8 cellular contexts compared by ENCODE assay signal in the genomic region with DNA sequence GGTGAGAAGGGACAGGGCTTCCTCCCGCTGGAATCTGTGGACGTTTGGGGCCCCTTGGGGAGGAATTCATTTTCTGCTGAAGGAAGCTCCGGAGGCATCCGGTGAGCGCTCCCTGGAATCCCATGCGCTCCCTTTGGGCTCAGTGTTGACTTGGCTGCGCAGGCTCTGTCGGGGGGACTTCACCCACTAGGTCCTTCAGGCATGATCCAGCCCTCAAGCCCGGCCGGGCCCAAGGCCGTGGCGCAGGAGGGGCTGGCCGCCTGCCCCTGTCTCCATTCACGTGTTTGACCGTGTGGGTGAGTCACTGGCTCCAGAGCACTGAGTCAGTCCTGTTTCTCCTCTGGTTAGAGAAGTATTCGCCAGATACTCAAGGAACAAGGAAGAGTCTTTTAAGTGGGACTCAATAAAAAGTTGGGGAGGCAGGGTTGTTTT. TPM values are rescaled to one million over a fixed set of nuclear protein-coding genes. Genes with fewer than 3 reads are reported as not detected.
DNase-seq lines count a peak whose midpoint lies in the region; ATAC-seq and TF ChIP-seq lines count a peak whose summit lies in the region.

No MANE protein-coding gene starts in this region.

- TF ChIP-seq EP300 in ovary (IDR thresholded peaks at IDR 0.05), result no peak

- peaks cover 3 to 60% (median 30%) of the 10 kb centered on the region in 12 donors for H3K4me1 ChIP-seq in heart left ventricle
- peaks cover 11% of the 10 kb centered on the region for H3K4me1 ChIP-seq in ovary (ENCODE audit: insufficient read depth)

- DNase-seq in stimulated activated CD4-positive, alpha-beta T cell treated with anti-CD3 and anti-CD28 coated beads, Interleukin-15, amount 100 ng/mL, for 24 hours, result peak; percentile 18
- no peak for DNase-seq in stimulated activated CD4-positive, alpha-beta T cell treated with anti-CD3 and anti-CD28 coated beads, Interleukin-1b, Interleukin-23, amount 100 ng/mL, for 48 hours
- DNase-seq in amniotic epithelial cell (ENCODE audit: low read depth) (peak; percentile 95), heart left ventricle (peak; percentile 80 to 92 (median 87)), ovary (peak; percentile 92 to 96 (median 94)), NCI-H524 (lab: John Stamatoyannopoulos, UW) (no peak), ecto neural progenitor cell (ENCODE audit: low spot score) (no peak)

- peaks cover 0 to 44% (median 0%) of the 10 kb centered on the region in 9 donors for H3K27me3 ChIP-seq in heart left ventricle
- no peaks in the 10 kb centered on the region for H3K27me3 ChIP-seq in ovary

- peak overlapping the region; percentile 63 to 98 (median 86) for H3K4me3 ChIP-seq in heart left ventricle
- peak overlapping the region; percentile 84 for H3K4me3 ChIP-seq in ovary

- H3K9me3 ChIP-seq in heart left ventricle, result no peaks in the 10 kb centered on the region
- no peaks in the 10 kb centered on the region for H3K9me3 ChIP-seq in ovary

- peak; percentile 79 to 92 (median 86) for ATAC-seq in heart left ventricle
- ATAC-seq in HG02938 (IDR thresholded peaks at IDR 0.05; ENCODE audit: unreplicated experiment), result no peak

- intact Hi-C loops in heart left ventricle (cut with DNase I) (loop anchor here in 4 of 10 donors (2.0 to 10.0 kb wide), 3 partner anchors 125 to 129 kb away; partner anchors contain the start of gene PPFIA1 (in 4 of the 4)), ovary (cut with DNase I) (loop anchor here in 2 of 4 donors (5.0 to 10.0 kb wide), 2 partner anchors 115 to 127 kb away; partner anchors contain the start of gene PPFIA1 (in 1 of the 2))

- WGBS in heart left ventricle, 4 donors, result 8 to 17% (median 13%) methylated on average over 13 to 16 of the region's 16 CpGs
- WGBS in ovary, 3 donors, result 0 to 2% (median 1%) methylated on average over 16 of the region's 16 CpGs

- TF ChIP-seq POLR2A in heart left ventricle (IDR thresholded peaks at IDR 0.05) (peak in 1 of 2 donors; percentile 27), ovary (IDR thresholded peaks at IDR 0.05) (peak; percentile 47)

- TF ChIP-seq CTCF in heart left ventricle (IDR thresholded peaks at IDR 0.05), result no peak
- no peak for TF ChIP-seq CTCF in ovary (IDR thresholded peaks at IDR 0.05)

- H3K36me3 ChIP-seq in heart left ventricle (no peaks in the 10 kb centered on the region), ovary (no peaks in the 10 kb centered on the region)

- peak overlapping the region; percentile 64 to 93 (median 87) for H3K27ac ChIP-seq in heart left ventricle
- H3K27ac ChIP-seq in ovary, result peak overlapping the region; percentile 73 to 79

RNA-seq across cellular contexts. Expression of gene CTTN, which starts 1.4 kb away (rescaled TPM):
- total RNA-seq in heart left ventricle (100 to 1,000 TPM; 109 to 186 (median 143) TPM), ovary (100 to 1,000 TPM; 197 to 321 (median 207) TPM)
- polyA plus RNA-seq in heart left ventricle (100 to 1,000 TPM in 1 of 2 donors, 10 to 100 TPM in 1; 77.3 to 100 TPM), ovary (100 to 1,000 TPM; 129 to 131 TPM)

Comparison
In these comparisons a context has a peak if more than half of its experiments do, and no peak if none do; other contexts are left out.
1. DNase-seq: peak in stimulated activated CD4-positive, alpha-beta T cell treated with anti-CD3 and anti-CD28 coated beads, Interleukin-15, amount 100 ng/mL, for 24 hours (single experiment), amniotic epithelial cell (single experiment), heart left ventricle (5 of 5) and ovary (5 of 5); none in stimulated activated CD4-positive, alpha-beta T cell treated with anti-CD3 and anti-CD28 coated beads, Interleukin-1b, Interleukin-23, amount 100 ng/mL, for 48 hours (single experiment), NCI-H524 (0 of 2) and ecto neural progenitor cell (single experiment).